Comparison of ENCODE assay signal across 8 cellular contexts in genomic region chr16:68644715-68645493, GRCh38. TPM values are rescaled to one million over a fixed set of nuclear protein-coding genes. Genes with fewer than 3 reads are reported as not detected.
DNase-seq lines count a peak whose midpoint lies in the region; ATAC-seq and TF ChIP-seq lines count a peak whose summit lies in the region.

Gene CDH3 (plus strand): TSS chr16:68645310. CDS start chr16:68645380, 70 bp downstream.

- H3K4me3 Mint-ChIP-seq in memory B cell, result peak within 1 kb of the TSS; percentile 65

- H3K27me3 ChIP-seq in body of pancreas (peaks cover 0 to 21% of the 10 kb centered on the region in 2 donors), upper lobe of right lung (peaks cover 50% of the 10 kb centered on the region)

- no peak for TF ChIP-seq POLR2A in body of pancreas (IDR thresholded peaks at IDR 0.05)

- H3K9me3 ChIP-seq in body of pancreas, result no peaks in the 10 kb centered on the region
- H3K9me3 ChIP-seq in upper lobe of right lung, result no peaks in the 10 kb centered on the region

- H3K27me3 Mint-ChIP-seq in memory B cell, result peaks cover 18% of the 10 kb centered on the region

- H3K27ac Mint-ChIP-seq in memory B cell, result no peak within 1 kb of the TSS

- no peak for TF ChIP-seq CTCF in body of pancreas (IDR thresholded peaks at IDR 0.05)
- TF ChIP-seq CTCF in upper lobe of right lung (IDR thresholded peaks at IDR 0.05), result no peak

- ATAC-seq in body of pancreas (peak; percentile 67), memory B cell (ENCODE audit: low read depth) (peak; percentile 55), upper lobe of right lung (peak; percentile 84), Right ventricle myocardium inferior (no peak)

- H3K4me3 ChIP-seq in body of pancreas, result peak within 1 kb of the TSS; percentile 23 to 25
- peak within 1 kb of the TSS; percentile 48 for H3K4me3 ChIP-seq in upper lobe of right lung

- H3K4me1 Mint-ChIP-seq in memory B cell, result peaks cover 2% of the 10 kb centered on the region

- H3K9me3 Mint-ChIP-seq in memory B cell, result no peaks in the 10 kb centered on the region

- peaks cover 1% of the 10 kb centered on the region for H3K36me3 Mint-ChIP-seq in memory B cell

- H3K36me3 ChIP-seq in body of pancreas (replicated peaks in 1 of 2; ENCODE audit: insufficient read depth in 1 of 2, low read depth in 2 of 2), result no peaks in the 10 kb centered on the region
- no peaks in the 10 kb centered on the region for H3K36me3 ChIP-seq in upper lobe of right lung

- DNase-seq in NCI-H345 (lab: John Stamatoyannopoulos, UW) (peak; percentile 48), NCI-H345 treated with DMSO at 0.1 percent for 48 hours (lab: John Stamatoyannopoulos, UW; ENCODE audit: unreplicated experiment) (no peak), NCI-H2227 (lab: John Stamatoyannopoulos, UW; ENCODE audit: unreplicated experiment) (peak; percentile 18), body of pancreas (peak; percentile 51 to 74 (median 57)), memory B cell (ENCODE audit: low spot score in 2 of 2) (peak; percentile 17 to 25), upper lobe of right lung (peak; percentile 84), hippocampal formation (lab: John Stamatoyannopoulos, UW) (no peak), Right ventricle myocardium inferior (ENCODE audit: missing footprints) (no peak)

- 2 to 3% methylated on average over 23 to 53 of the region's 53 CpGs for WGBS in body of pancreas, 2 donors

- intact Hi-C loops in body of pancreas (cut with DNase I) (no loop called here), upper lobe of right lung (cut with DNase I) (no loop called here), Right ventricle myocardium inferior (cut with DNase I) (no loop called here)

- H3K4me1 ChIP-seq in body of pancreas (peaks cover 27% of the 10 kb centered on the region), upper lobe of right lung (peaks cover 20% of the 10 kb centered on the region)

- H3K27ac ChIP-seq in body of pancreas, result no peak within 1 kb of the TSS
- no peak within 1 kb of the TSS for H3K27ac ChIP-seq in upper lobe of right lung

RNA-seq across cellular contexts. Expression of gene CDH3, which starts in this region (rescaled TPM):
- total RNA-seq in body of pancreas (1 to 10 TPM in 1 of 2 donors, under 1 TPM in 1; 0.66 to 4.7 TPM), upper lobe of right lung (9.6 TPM), Right ventricle myocardium inferior (not detected)

Comparison
In these comparisons a context has a peak if more than half of its experiments do, and no peak if none do; other contexts are left out.
1. DNase-seq: peak in NCI-H345 (single experiment), NCI-H2227 (single experiment), body of pancreas (4 of 4), memory B cell (2 of 2) and upper lobe of right lung (single experiment); none in NCI-H345 treated with DMSO at 0.1 percent for 48 hours (single experiment), hippocampal formation (0 of 2) and Right ventricle myocardium inferior (single experiment).